Comparison of ENCODE assay signal across 31 cellular contexts in genomic region chr6:68593558-68593957, GRCh38. TPM values are rescaled to one million over a fixed set of nuclear protein-coding genes. Genes with fewer than 3 reads are reported as not detected.
"Had no signal": no experiment of that assay in that cellular context is flagged by ENCODE, and none has a peak within 500 bp of the region (broad histone marks: within the 10 kb centered on the region; RNA-seq: fewer than 3 reads in every experiment).

No MANE protein-coding gene starts in this region.

- H3K27me3 Mint-ChIP-seq: dendritic cell treated with granulocyte-macrophage colony-stimulating factor and Interleukin-4, amounts not matched to agents 40 ng/mL and 50 ng/mL, for 4 days; effector memory CD8-positive, alpha-beta T cell; naive B cell had no signal

- H3K9me3 ChIP-seq: colonic mucosa, esophagus squamous epithelium, gastrocnemius medialis, lower lobe of right lung had no signal

- H3K36me3 Mint-ChIP-seq: mesothelial cell of epicardium, naive B cell had no signal

- DNase-seq: colonic mucosa; cortex of kidney; effector CD8-positive, alpha-beta T cell; effector memory CD8-positive, alpha-beta T cell; endodermal cell; erythroblast; esophagus squamous epithelium; foreskin fibroblast; foreskin melanocyte; gastrocnemius medialis; glutamatergic neuron; head of caudate nucleus; heart right ventricle; hippocampal formation; left cardiac atrium; left lung; left ventricle myocardium superior; lower lobe of right lung; mesenchymal stem cell; mucosa of descending colon; naive B cell had no signal

- FAIRE-seq: endometrium, islet of Langerhans, keratinocyte had no signal

- ATAC-seq: effector memory CD8-positive, alpha-beta T cell; esophagus mucosa; gastrocnemius medialis; heart right ventricle; left cardiac atrium; left lung; left ventricle myocardium superior; lower lobe of right lung; mucosa of descending colon had no signal

- H3K4me1 ChIP-seq: colonic mucosa, esophagus squamous epithelium, gastrocnemius medialis, heart right ventricle, left lung, lower lobe of right lung had no signal

- H3K27me3 ChIP-seq: colonic mucosa, esophagus squamous epithelium, gastrocnemius medialis, heart right ventricle, left lung had no signal

- H3K36me3 ChIP-seq: colonic mucosa, esophagus squamous epithelium, gastrocnemius medialis, heart right ventricle, left lung, lower lobe of right lung had no signal

- H3K27ac ChIP-seq: colonic mucosa, epithelial cell of prostate, esophagus squamous epithelium, gastrocnemius medialis, heart right ventricle, left lung, lower lobe of right lung had no signal

- H3K27ac Mint-ChIP-seq: dendritic cell treated with granulocyte-macrophage colony-stimulating factor and Interleukin-4, amounts not matched to agents 40 ng/mL and 50 ng/mL, for 4 days; effector memory CD8-positive, alpha-beta T cell; endodermal cell; mesothelial cell of epicardium; naive B cell had no signal

- H3K4me3 Mint-ChIP-seq: dendritic cell treated with granulocyte-macrophage colony-stimulating factor and Interleukin-4, amounts not matched to agents 40 ng/mL and 50 ng/mL, for 4 days; effector memory CD8-positive, alpha-beta T cell; endodermal cell; mesothelial cell of epicardium; naive B cell had no signal

- H3K4me3 ChIP-seq: colonic mucosa, esophagus squamous epithelium, gastrocnemius medialis, heart right ventricle, left lung, lower lobe of right lung, mucosa of descending colon had no signal

- H3K4me1 Mint-ChIP-seq: endodermal cell, mesothelial cell of epicardium, naive B cell had no signal

RNA-seq across cellular contexts. Expression of gene ADGRB3, which starts 41.5 kb away (rescaled TPM):
- total RNA-seq: dermis microvascular lymphatic vessel endothelial cell, glomerular endothelial cell, lung microvascular endothelial cell had no signal
- polyA plus RNA-seq: keratinocyte had no signal
